ENCODE assay signal across 19 cellular contexts in the genomic region with DNA sequence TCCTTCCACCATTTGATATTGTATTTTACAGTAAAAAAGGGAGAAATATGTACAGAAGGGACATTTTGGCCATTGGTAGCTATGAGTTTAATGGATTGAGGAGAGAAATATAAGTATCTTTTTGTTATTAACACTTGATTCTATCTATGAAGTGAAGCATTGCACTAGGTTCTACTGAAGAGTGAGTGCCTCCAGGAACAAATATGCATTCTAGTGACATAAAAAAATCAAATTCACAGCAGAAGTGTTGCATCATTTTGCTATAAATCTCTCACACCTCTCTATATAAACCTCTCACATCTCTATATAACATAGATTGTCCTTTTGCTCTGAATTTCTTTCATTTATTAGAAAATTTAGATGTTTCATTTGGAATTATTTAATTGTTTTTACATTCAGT. TPM values are rescaled to one million over a fixed set of nuclear protein-coding genes. Genes with fewer than 3 reads are reported as not detected.
"Had no signal": no experiment of that assay in that cellular context is flagged by ENCODE, and none has a peak within 500 bp of the region (broad histone marks: within the 10 kb centered on the region; RNA-seq: fewer than 3 reads in every experiment).

No MANE protein-coding gene starts in this region.

- H3K4me1 ChIP-seq: parathyroid adenoma, sigmoid colon, spleen had no signal

- H3K27me3 ChIP-seq: neutrophil, sigmoid colon, spleen had no signal

- H3K9me3 ChIP-seq: neutrophil, sigmoid colon had no signal

- H3K36me3 ChIP-seq: neutrophil, sigmoid colon, spleen had no signal

- FAIRE-seq: TTC549 had no signal

- DNase-seq: activated CD4-positive, alpha-beta T cell treated with anti-CD3 and anti-CD28 coated beads for 36 hours; activated CD4-positive, alpha-beta T cell treated with anti-CD3 and anti-CD28 coated beads, Interleukin-2, amount 50 U/mL, for 48 hours; activated gamma-delta T cell treated with Interleukin-2 at 50 U/mL for 16 hours; activated T-cell treated with anti-CD3 and anti-CD28 coated beads for 4 hours; central memory CD4-positive, alpha-beta T cell; endodermal cell; erythroblast; foreskin melanocyte; left ventricle myocardium superior; natural killer cell; sigmoid colon; spleen; stimulated activated CD4-positive, alpha-beta T cell treated with anti-CD3 and anti-CD28 coated beads, Interleukin-4, amount 100 ng/mL, for 4 hours had no signal

- ATAC-seq: activated CD4-positive, alpha-beta T cell treated with anti-CD3 and anti-CD28 coated beads for 36 hours; left ventricle myocardium superior; natural killer cell; stimulated activated memory B cell treated with anti-CD40 and anti-IgM and Interleukin-4, amounts not matched to agents 10 μg/mL and 1 μg/mL and 100 μg/mL, for 72 hours; WTC11 had no signal

- H3K27ac ChIP-seq: neutrophil, parathyroid adenoma, sigmoid colon, spleen had no signal

- H3K4me3 ChIP-seq: sigmoid colon, spleen had no signal

RNA-seq across cellular contexts. Expression of a gene that starts 0.4 kb away (rescaled TPM):
- total RNA-seq: activated CD4-positive, alpha-beta T cell treated with anti-CD3 and anti-CD28 coated beads for 36 hours; activated T-helper 1 cell treated with anti-CD3 and anti-CD28 coated beads, Interleukin-12 subunit alpha, Interleukin-12 subunit beta, Interleukin-2, Interleukin-4 antibody, amounts not matched to agents 30 ng/mL and 10 ng/mL and 1 ng/mL, durations not matched to agents 14 hours and 24 hours and 36 hours; left ventricle myocardium superior had no signal
- polyA plus RNA-seq: spleen had no signal
